In genomic region chr9:134025606-134026541, GRCh38 we compare ENCODE assay signal across 8 cellular contexts. TPM values are rescaled to one million over a fixed set of nuclear protein-coding genes. Genes with fewer than 3 reads are reported as not detected.
DNase-seq lines count a peak whose midpoint lies in the region; ATAC-seq and TF ChIP-seq lines count a peak whose summit lies in the region.

No MANE protein-coding gene starts in this region.

- H3K27me3 Mint-ChIP-seq in MCF 10A (ENCODE audit: insufficient read depth, unreplicated experiment), result no peaks in the 10 kb centered on the region

- H3K4me1 ChIP-seq in DOHH2 (ENCODE audit: control insufficient read depth, low read length), result peaks cover 25% of the 10 kb centered on the region

- no peaks in the 10 kb centered on the region for H3K27me3 ChIP-seq in DOHH2 (ENCODE audit: control insufficient read depth, low read length)

- DNase-seq in HuH-7 (ENCODE audit: low spot score), result peak; percentile 56
- peak; percentile 25 for DNase-seq in T-helper 9 cell
- no peak for DNase-seq in MCF 10A (ENCODE audit: unreplicated experiment)
- peak; percentile 71 for DNase-seq in islet precursor cell
- peak; percentile 18 to 32 for DNase-seq in stimulated activated CD4-positive, alpha-beta T cell treated with anti-CD3 and anti-CD28 coated beads, Interleukin-15, amount 100 ng/mL, for 48 hours (ENCODE audit: low read depth in 2 of 2)
- no peak for DNase-seq in DMS153 treated with DMSO at 0.1 percent for 48 hours (lab: John Stamatoyannopoulos, UW; ENCODE audit: unreplicated experiment)

- H3K36me3 Mint-ChIP-seq in MCF 10A (ENCODE audit: insufficient read depth, unreplicated experiment), result peaks cover 28% of the 10 kb centered on the region

- peak overlapping the region; percentile 66 for H3K27ac Mint-ChIP-seq in MCF 10A (ENCODE audit: low read depth, unreplicated experiment)

- H3K79me2 ChIP-seq in DOHH2 (ENCODE audit: control insufficient read depth, low read length), result peaks cover 11% of the 10 kb centered on the region

- H3K4me3 ChIP-seq in DOHH2 (ENCODE audit: low read length), result peak overlapping the region; percentile 99

- CTCF ChIA-PET in MCF 10A (lab: Yijun Ruan, JAX), result interaction anchor here (0.6 to 2.0 kb wide), 5 partner anchors 10 to 244 kb away, joined by 3 to 6 read pairs (median 4); no protein-coding TSS in a partner anchor

- TF ChIP-seq CTCF in DOHH2 (IDR thresholded peaks at IDR 0.05; ENCODE audit: low read depth, low read length, poor library complexity, severe bottlenecking), result peak; percentile 51
- TF ChIP-seq CTCF in MCF 10A (IDR thresholded peaks at IDR 0.05; ENCODE audit: unreplicated experiment), result no peak

- peak overlapping the region; percentile 92 for H3K4me2 ChIP-seq in DOHH2 (ENCODE audit: low read length)

- no peaks in the 10 kb centered on the region for H3K9me2 ChIP-seq in DOHH2 (replicated peaks; ENCODE audit: control insufficient read depth, low read length)

- peak overlapping the region; percentile 62 for H3K27ac ChIP-seq in DOHH2 (ENCODE audit: low read depth, low read length)

- H3F3A ChIP-seq in DOHH2 (ENCODE audit: control insufficient read depth, insufficient read depth), result peaks cover 10% of the 10 kb centered on the region; the same call in 1 of the 2 replicates

- no peaks in the 10 kb centered on the region for H3K9me3 Mint-ChIP-seq in MCF 10A (ENCODE audit: unreplicated experiment)

- intact Hi-C loops in MCF 10A (cut with micrococcal nuclease), result no loop called here

- peaks cover 43% of the 10 kb centered on the region for H3K36me3 ChIP-seq in DOHH2 (ENCODE audit: control insufficient read depth, low read length)

- POLR2A ChIA-PET in MCF 10A (lab: Yijun Ruan, JAX), result interaction anchor here (0.6 to 2.1 kb wide), 7 partner anchors 30 to 678 kb away, joined by 3 to 10 read pairs (median 5); partner anchors contain the start of genes MED22, RNU6ATAC and RPL7A

- no TSS peak for BruUV-seq in MCF 10A (replicated peaks; lab: Mats Ljungman, UMichigan)

- H4K20me1 ChIP-seq in DOHH2 (ENCODE audit: control insufficient read depth, insufficient read depth, low read depth, low read length), result 0 out of 2 replicates have a peak, but pooled peaks cover 5% of the 10 kb centered on the region

- peak overlapping the region; percentile 80 for H3K4me3 Mint-ChIP-seq in MCF 10A (ENCODE audit: unreplicated experiment)

- ATAC-seq in GM21515 (IDR thresholded peaks at IDR 0.05; ENCODE audit: unreplicated experiment), result peak; percentile 32

- H3K9me3 ChIP-seq in DOHH2 (ENCODE audit: control insufficient read depth, insufficient read depth, low read length), result no peaks in the 10 kb centered on the region

- no peaks in the 10 kb centered on the region for H3K4me1 Mint-ChIP-seq in MCF 10A (ENCODE audit: insufficient read depth, unreplicated experiment)

RNA-seq across cellular contexts. Expression of gene BRD3OS, which starts 0.6 kb away (rescaled TPM):
- total RNA-seq in MCF 10A (2022), result 13.3 and 15.2 TPM in 2 replicates

RNA-seq across cellular contexts. Expression of gene VAV2, which starts 33.8 kb away (rescaled TPM):
- 29.9 and 31.0 TPM in 2 replicates for total RNA-seq in MCF 10A (2022)

RNA-seq across cellular contexts. Expression of gene BRD3, which starts 42.0 kb away (rescaled TPM):
- total RNA-seq in MCF 10A (2022), result 25.6 and 26.8 TPM in 2 replicates

Comparison
In these comparisons a context has a peak if more than half of its experiments do, and no peak if none do; other contexts are left out.
1. DNase-seq: peak in HuH-7 (single experiment), T-helper 9 cell (single experiment), islet precursor cell (single experiment) and stimulated activated CD4-positive, alpha-beta T cell treated with anti-CD3 and anti-CD28 coated beads, Interleukin-15, amount 100 ng/mL, for 48 hours (2 of 2); none in MCF 10A (single experiment) and DMS153 treated with DMSO at 0.1 percent for 48 hours (single experiment).